In the genomic region with DNA sequence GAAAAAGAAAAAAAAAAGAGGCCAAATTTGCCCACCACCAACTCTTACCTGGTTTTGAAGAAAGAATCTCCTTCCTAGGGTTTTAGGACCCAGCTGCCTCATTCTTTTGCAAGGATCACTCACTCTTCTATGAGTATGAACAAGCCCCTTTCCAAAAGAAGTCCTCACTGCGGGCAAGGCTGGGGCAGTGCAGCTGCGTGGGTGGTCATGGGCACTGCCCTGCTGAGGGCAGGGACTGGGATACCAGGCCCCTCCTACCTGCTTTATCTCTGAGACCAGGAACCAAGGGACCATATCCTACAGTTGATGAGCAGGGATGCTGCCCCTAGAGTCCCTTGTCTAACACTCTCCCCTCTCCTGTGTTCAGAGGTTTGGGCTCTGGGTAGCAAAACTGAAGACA, we compare ENCODE assay signal across 24 cellular contexts. TPM values are rescaled to one million over a fixed set of nuclear protein-coding genes. Genes with fewer than 3 reads are reported as not detected.
"Had no signal": no experiment of that assay in that cellular context is flagged by ENCODE, and none has a peak within 500 bp of the region (broad histone marks: within the 10 kb centered on the region; RNA-seq: fewer than 3 reads in every experiment).

No MANE protein-coding gene starts in this region.

- H3K27ac ChIP-seq: right lobe of liver, skin epidermis, tibial nerve, WERI-Rb-1 had no signal

- H3K27me3 Mint-ChIP-seq: stimulated activated naive CD8-positive, alpha-beta T cell treated with anti-CD3 and anti-CD28 coated beads, Interleukin-15, amount 100 ng/mL, for 72 hours had no signal

- H3K4me1 ChIP-seq: right lobe of liver had no signal

- ATAC-seq: activated CD8-positive, alpha-beta T cell treated with anti-CD3 and anti-CD28 coated beads, Interleukin-2, amount 10 ng/mL, durations not matched to agents 7 days and 5 days; activated naive CD4-positive, alpha-beta T cell treated with anti-CD3 and anti-CD28 coated beads, Interleukin-2, amount 50 U/mL, for 72 hours; esophagus mucosa; left ventricle myocardium superior; stimulated activated naive CD8-positive, alpha-beta T cell treated with anti-CD3 and anti-CD28 coated beads, Interleukin-15, amount 100 ng/mL, for 72 hours had no signal

- H3K4me3 Mint-ChIP-seq: activated CD8-positive, alpha-beta T cell treated with anti-CD3 and anti-CD28 coated beads, Interleukin-2, amount 10 ng/mL, durations not matched to agents 7 days and 5 days; dendritic cell treated with granulocyte-macrophage colony-stimulating factor and Interleukin-4, amounts not matched to agents 40 ng/mL and 50 ng/mL, for 4 days had no signal

- H3K4me3 ChIP-seq: right lobe of liver, skin epidermis, tibial nerve had no signal

- H3K9me3 ChIP-seq: right lobe of liver, tibial nerve had no signal

- H3K36me3 Mint-ChIP-seq: activated naive CD4-positive, alpha-beta T cell treated with anti-CD3 and anti-CD28 coated beads, Interleukin-2, amount 50 U/mL, for 72 hours; brain had no signal

- H3K36me3 ChIP-seq: tibial nerve, WERI-Rb-1 had no signal

- H3K27ac Mint-ChIP-seq: activated CD8-positive, alpha-beta T cell treated with anti-CD3 and anti-CD28 coated beads, Interleukin-2, amount 10 ng/mL, durations not matched to agents 7 days and 5 days; dendritic cell treated with granulocyte-macrophage colony-stimulating factor and Interleukin-4, amounts not matched to agents 40 ng/mL and 50 ng/mL, for 4 days; nephron; stimulated activated naive CD8-positive, alpha-beta T cell treated with anti-CD3 and anti-CD28 coated beads, Interleukin-15, amount 100 ng/mL, for 72 hours had no signal

- H3K27me3 ChIP-seq: right lobe of liver, tibial nerve had no signal

- FAIRE-seq: frontal cortex, urothelium cell line had no signal

- H3K9me3 Mint-ChIP-seq: activated naive CD4-positive, alpha-beta T cell treated with anti-CD3 and anti-CD28 coated beads, Interleukin-2, amount 50 U/mL, for 72 hours; dendritic cell treated with granulocyte-macrophage colony-stimulating factor and Interleukin-4, amounts not matched to agents 40 ng/mL and 50 ng/mL, for 4 days; nephron; stimulated activated naive CD8-positive, alpha-beta T cell treated with anti-CD3 and anti-CD28 coated beads, Interleukin-15, amount 100 ng/mL, for 72 hours had no signal

- DNase-seq: activated CD4-positive, alpha-beta T cell treated with anti-CD3 and anti-CD28 coated beads for 1 hour; activated CD4-positive, alpha-beta T cell treated with anti-CD3 and anti-CD28 coated beads, Interleukin-2, amount 50 U/mL, for 1 hour; activated CD8-positive, alpha-beta T cell treated with anti-CD3 and anti-CD28 coated beads, Interleukin-2, amount 10 ng/mL, durations not matched to agents 7 days and 5 days; aorta; caudate nucleus; effector CD4-positive, alpha-beta T cell; hypothalamus; left ventricle myocardium superior; nucleus accumbens; right lobe of liver; stimulated activated CD4-positive, alpha-beta T cell treated with anti-CD3 and anti-CD28 coated beads, Interleukin-1b, Interleukin-23, amount 100 ng/mL, for 48 hours; stimulated activated naive CD8-positive, alpha-beta T cell treated with anti-CD3 and anti-CD28 coated beads, Interleukin-15, amount 100 ng/mL, for 72 hours; WERI-Rb-1 had no signal

RNA-seq across cellular contexts. Expression of a gene that starts 20.6 kb away (rescaled TPM):
- total RNA-seq: activated CD8-positive, alpha-beta T cell treated with anti-CD3 and anti-CD28 coated beads, Interleukin-2, amount 10 ng/mL, durations not matched to agents 7 days and 5 days; frontal cortex; mononuclear cell; T-helper 2 cell treated with Interferon-gamma antibody and Interleukin-4, amounts not matched to agents 100 ng/mL and 5 ng/mL, for 36 hours had no signal
